In the genomic region with DNA sequence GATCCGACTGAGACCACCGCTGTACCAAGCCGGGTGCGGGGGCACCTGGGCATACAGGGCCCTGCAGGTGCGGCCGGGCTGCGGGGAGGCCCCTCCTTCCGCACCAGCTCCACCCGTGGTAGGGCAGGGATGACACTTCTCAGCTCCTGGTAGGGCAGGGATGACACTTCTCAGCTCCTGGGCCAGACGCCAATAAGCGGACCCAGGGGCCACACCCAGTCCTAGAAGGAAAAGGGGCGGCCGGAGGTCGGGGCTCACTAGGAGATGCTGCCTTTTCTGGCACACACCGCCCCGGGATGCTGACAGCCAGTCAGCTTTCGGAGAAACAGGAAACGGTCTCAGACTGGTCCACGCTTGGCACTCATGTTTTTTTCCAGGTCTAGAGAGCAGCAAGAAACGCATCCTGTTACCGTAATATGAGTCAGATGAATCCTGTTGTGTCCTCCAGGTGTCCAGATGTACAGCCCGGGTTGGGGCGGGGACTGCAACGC, we compare ENCODE assay signal across 11 cellular contexts. TPM values are rescaled to one million over a fixed set of nuclear protein-coding genes. Genes with fewer than 3 reads are reported as not detected.
DNase-seq lines count a peak whose midpoint lies in the region; ATAC-seq, FAIRE-seq and TF ChIP-seq lines count a peak whose summit lies in the region.
"Had no signal": no experiment of that assay in that cellular context is flagged by ENCODE, and none has a peak within 500 bp of the region (broad histone marks: within the 10 kb centered on the region; RNA-seq: fewer than 3 reads in every experiment).

No MANE protein-coding gene starts in this region.

- peaks cover 36% of the 10 kb centered on the region for H3K4me1 Mint-ChIP-seq in astrocyte (ENCODE audit: low read depth, unreplicated experiment)

- H3K9me3 ChIP-seq in astrocyte (ENCODE audit: insufficient read depth, low read depth, low read length), result no peaks in the 10 kb centered on the region
- H3K9me3 ChIP-seq: psoas muscle had no signal

- no peak overlapping the region for H3K27ac ChIP-seq in astrocyte (ENCODE audit: low read depth, low read length)
- H3K27ac ChIP-seq: psoas muscle had no signal

- peaks cover 48% of the 10 kb centered on the region for H3K4me1 ChIP-seq in astrocyte (ENCODE audit: insufficient read depth, low read length)

- no peaks in the 10 kb centered on the region for H3K36me3 ChIP-seq in astrocyte (ENCODE audit: insufficient read depth, low read length)

- no peaks in the 10 kb centered on the region for H4K20me1 ChIP-seq in astrocyte (ENCODE audit: insufficient read depth, low read length)

- no peak overlapping the region for H3K4me3 Mint-ChIP-seq in astrocyte (ENCODE audit: unreplicated experiment)

- no peak overlapping the region for H3K27ac Mint-ChIP-seq in astrocyte (ENCODE audit: unreplicated experiment)

- H3K79me2 ChIP-seq in astrocyte (ENCODE audit: insufficient read depth, low read length), result no peaks in the 10 kb centered on the region

- no peak overlapping the region for H2AFZ ChIP-seq in astrocyte (ENCODE audit: low read depth, low read length)

- peaks cover 5% of the 10 kb centered on the region for H3K9me3 Mint-ChIP-seq in astrocyte (ENCODE audit: unreplicated experiment)

- no peak for ATAC-seq in HG03342 (IDR thresholded peaks at IDR 0.05; ENCODE audit: unreplicated experiment)
- ATAC-seq: SK-N-SH treated with all-trans-retinoic acid at 6 μM for 48 hours had no signal

- DNase-seq in DMS153 (lab: John Stamatoyannopoulos, UW), result peak; percentile 48
- DNase-seq in NCI-H187 treated with DMSO at 0.1 percent for 48 hours (lab: John Stamatoyannopoulos, UW), result peak; percentile 68
- DNase-seq in astrocyte (ENCODE audit: low read depth), result peak; percentile 34
- peak; percentile 62 for DNase-seq in kidney tubule cell (ENCODE audit: low spot score)
- no peak for DNase-seq in RPMI8226
- no peak for DNase-seq in activated CD8-positive, alpha-beta memory T cell treated with anti-CD3 and anti-CD28 coated beads, Interleukin-2, amount 50 U/mL, for 48 hours
- no peak for DNase-seq in CD1c-positive myeloid dendritic cell (ENCODE audit: extremely low spot score)
- DNase-seq: activated CD4-positive, alpha-beta T cell treated with anti-CD3 and anti-CD28 coated beads, Interleukin-2, amount 50 U/mL, for 1 hour had no signal

- FAIRE-seq in astrocyte (lab: Jason Lieb, UNC), result no peak

- TF ChIP-seq CTCF in astrocyte (IDR thresholded peaks at IDR 0.05; ENCODE audit: insufficient read depth, low read depth, low read length), result no peak

- no peak overlapping the region for H3K4me2 ChIP-seq in astrocyte (ENCODE audit: low read length)

- H3K27me3 Mint-ChIP-seq in astrocyte (ENCODE audit: low read depth, unreplicated experiment), result no peaks in the 10 kb centered on the region

- H3K9ac ChIP-seq in astrocyte (ENCODE audit: low read length), result no peak overlapping the region

- H3K27me3 ChIP-seq in astrocyte (ENCODE audit: insufficient read depth, low read length), result no peaks in the 10 kb centered on the region

- H3K36me3 Mint-ChIP-seq in astrocyte (ENCODE audit: low read depth, unreplicated experiment), result no peaks in the 10 kb centered on the region

- H3K4me3 ChIP-seq in astrocyte (ENCODE audit: insufficient read depth, low read depth, low read length), result no peak overlapping the region

RNA-seq across cellular contexts. Expression of gene NFKBIA, which starts 34.8 kb away (rescaled TPM):
- total RNA-seq in astrocyte, result 35.5 and 38.1 TPM in 2 replicates

Comparison
In these comparisons a context has a peak if more than half of its experiments do, and no peak if none do; other contexts are left out.
1. DNase-seq: peak in DMS153 (single experiment), NCI-H187 treated with DMSO at 0.1 percent for 48 hours (single experiment), astrocyte (single experiment) and kidney tubule cell (single experiment); none in RPMI8226 (single experiment), activated CD8-positive, alpha-beta memory T cell treated with anti-CD3 and anti-CD28 coated beads, Interleukin-2, amount 50 U/mL, for 48 hours (single experiment) and CD1c-positive myeloid dendritic cell (single experiment).